In the genomic region with DNA sequence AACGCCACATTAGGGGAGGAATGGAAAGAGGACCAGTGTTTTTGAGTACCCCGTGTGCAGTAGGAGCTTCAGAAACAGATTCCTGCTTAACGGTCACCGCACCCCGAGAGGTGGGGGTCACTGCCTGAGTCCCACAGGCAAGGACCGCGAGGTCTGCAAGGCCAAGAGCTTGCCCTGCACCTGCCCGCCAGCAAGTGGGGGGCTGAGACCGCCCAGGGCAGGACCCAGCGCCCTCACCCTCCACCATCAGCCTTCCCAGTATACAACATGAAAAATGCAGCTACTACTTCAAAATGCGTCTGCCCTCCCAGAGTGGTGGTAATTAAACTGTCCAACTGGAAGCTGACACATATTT, we compare ENCODE assay signal across 1 cellular context.
TF ChIP-seq lines count a peak whose summit lies in the region.

No MANE protein-coding gene starts in this region.

TF ChIP-seq in HepG2, 621 proteins besides CTCF, POLR2A, EP300 and RAD21:
- TF ChIP-seq CCAR2 (optimal IDR thresholded peaks at IDR 0.05; ENCODE audit: low read depth, low read length) (no peak), NONO (IDR thresholded peaks at IDR 0.05) (no peak), NONO (CRISPR knock-in tag; conservative IDR thresholded peaks at IDR 0.05) (no peak), MED13 (CRISPR knock-in tag; IDR thresholded peaks at IDR 0.05) (no peak), NCOA1 (CRISPR knock-in tag; IDR thresholded peaks at IDR 0.05) (no peak), KMT2B (CRISPR knock-in tag; IDR thresholded peaks at IDR 0.05) (no peak), ZNF788 (CRISPR knock-in tag; IDR thresholded peaks at IDR 0.05; ENCODE audit: borderline replicate concordance) (no peak), ZNF460 (CRISPR knock-in tag; IDR thresholded peaks at IDR 0.05; ENCODE audit: borderline replicate concordance) (no peak), MAFG (CRISPR knock-in tag; IDR thresholded peaks at IDR 0.05) (no peak), SIN3B (IDR thresholded peaks at IDR 0.05; ENCODE audit: low read length) (no peak), SAFB2 (CRISPR knock-in tag; IDR thresholded peaks at IDR 0.05; ENCODE audit: borderline replicate concordance, low read depth) (no peak), ZSCAN12 (CRISPR knock-in tag; IDR thresholded peaks at IDR 0.05) (no peak), PBX2 (CRISPR knock-in tag; IDR thresholded peaks at IDR 0.05) (no peak), ZNF749 (CRISPR knock-in tag; IDR thresholded peaks at IDR 0.05; ENCODE audit: borderline replicate concordance) (no peak), DRAP1 (CRISPR knock-in tag; IDR thresholded peaks at IDR 0.05) (no peak), FOXA3 (CRISPR knock-in tag; IDR thresholded peaks at IDR 0.05) (no peak)
- TF ChIP-seq, protein P1, sequence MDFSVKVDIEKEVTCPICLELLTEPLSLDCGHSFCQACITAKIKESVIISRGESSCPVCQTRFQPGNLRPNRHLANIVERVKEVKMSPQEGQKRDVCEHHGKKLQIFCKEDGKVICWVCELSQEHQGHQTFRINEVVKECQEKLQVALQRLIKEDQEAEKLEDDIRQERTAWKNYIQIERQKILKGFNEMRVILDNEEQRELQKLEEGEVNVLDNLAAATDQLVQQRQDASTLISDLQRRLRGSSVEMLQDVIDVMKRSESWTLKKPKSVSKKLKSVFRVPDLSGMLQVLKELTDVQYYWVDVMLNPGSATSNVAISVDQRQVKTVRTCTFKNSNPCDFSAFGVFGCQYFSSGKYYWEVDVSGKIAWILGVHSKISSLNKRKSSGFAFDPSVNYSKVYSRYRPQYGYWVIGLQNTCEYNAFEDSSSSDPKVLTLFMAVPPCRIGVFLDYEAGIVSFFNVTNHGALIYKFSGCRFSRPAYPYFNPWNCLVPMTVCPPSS (IDR thresholded peaks at IDR 0.05), result no peak
